In genomic region chr9:27367175-27367798, GRCh38 we compare ENCODE assay signal across 9 cellular contexts.
DNase-seq lines count a peak whose midpoint lies in the region; ATAC-seq and TF ChIP-seq lines count a peak whose summit lies in the region.
"Had no signal": no experiment of that assay in that cellular context is flagged by ENCODE, and none has a peak within 500 bp of the region (broad histone marks: within the 10 kb centered on the region; RNA-seq: fewer than 3 reads in every experiment).

No MANE protein-coding gene starts in this region.

- no peak for TF ChIP-seq CTCF in CD14-positive monocyte (IDR thresholded peaks at IDR 0.05)

- no peak for TF ChIP-seq POLR2A in GM18505 (IDR thresholded peaks at IDR 0.05; ENCODE audit: borderline replicate concordance, extremely low read depth, insufficient read depth, insufficient read length)

- peak; percentile 57 for DNase-seq in germinal center (ENCODE audit: low spot score)
- DNase-seq in NCI-H524 (lab: John Stamatoyannopoulos, UW) = no peak
- DNase-seq in SW 1271 (lab: John Stamatoyannopoulos, UW) = no peak
- no peak for DNase-seq in CD14-positive monocyte (ENCODE audit: low spot score)
- DNase-seq in GDM1 (lab: John Stamatoyannopoulos, UW) = no peak
- DNase-seq: stimulated activated CD4-positive, alpha-beta T cell treated with anti-CD3 and anti-CD28 coated beads, Interleukin-15, amount 100 ng/mL, for 24 hours had no signal

- peaks cover 36% of the 10 kb centered on the region for H3K4me1 Mint-ChIP-seq in CD14-positive monocyte

- intact Hi-C loops in CD14-positive monocyte (cut with micrococcal nuclease) = loop anchor here in 1 of 2 donors (5.0 kb wide), 1 partner anchor 35 kb away; no protein-coding TSS in a partner anchor

- H3K9me3 Mint-ChIP-seq in CD14-positive monocyte = peaks cover 0 to 2% (median 0%) of the 10 kb centered on the region in 7 donors

- H3K27me3 Mint-ChIP-seq in CD14-positive monocyte (ENCODE audit: low read depth in 3 of 3) = peaks cover 0 to 3% (median 2%) of the 10 kb centered on the region in 3 donors

- H3K36me3 Mint-ChIP-seq in CD14-positive monocyte = peaks cover 0 to 12% of the 10 kb centered on the region in 2 donors

- peak overlapping the region in 3 of 7 donors; percentile 20 to 78 (median 56) for H3K27ac Mint-ChIP-seq in CD14-positive monocyte

- ATAC-seq in GM18505 (IDR thresholded peaks at IDR 0.05; ENCODE audit: unreplicated experiment) (peak; percentile 65), GM21390 (IDR thresholded peaks at IDR 0.05; ENCODE audit: unreplicated experiment) (peak; percentile 66), HG03378 (IDR thresholded peaks at IDR 0.05; ENCODE audit: unreplicated experiment) (peak; percentile 68)

- H3K4me3 Mint-ChIP-seq in CD14-positive monocyte = no peak overlapping the region
